ENCODE assay signal across 10 cellular contexts in genomic region chr7:99990417-99990816, GRCh38. TPM values are rescaled to one million over a fixed set of nuclear protein-coding genes. Genes with fewer than 3 reads are reported as not detected.
A peak's percentile ranks its signal among the peaks of the same experiment; 100 is the strongest.
DNase-seq lines count a peak whose midpoint lies in the region; ATAC-seq and TF ChIP-seq lines count a peak whose summit lies in the region.
"Had no signal": no experiment of that assay in that cellular context is flagged by ENCODE, and none has a peak within 500 bp of the region (broad histone marks: within the 10 kb centered on the region; RNA-seq: fewer than 3 reads in every experiment).

No MANE protein-coding gene starts in this region.

- no peak overlapping the region for H4K8ac ChIP-seq in IMR-90 (ENCODE audit: low read depth in 2 of 2, low read length in 2 of 2)

- peaks cover 0 to 5% (median 4%) of the 10 kb centered on the region in 5 donors for H3K27me3 Mint-ChIP-seq in naive thymus-derived CD8-positive, alpha-beta T cell

- no peak overlapping the region for H3K9ac ChIP-seq in IMR-90 (ENCODE audit: low read depth, low read length)

- WGBS in IMR-90 (ENCODE audit: extremely low coverage in 2 of 2, insufficient read length in 1 of 2), 2 experiments, result 45% methylated on average over 2 of the region's 13 CpGs; no CpG with 5 or more reads in 1 of the 2 experiments

- peaks cover 0 to 8% (median 3%) of the 10 kb centered on the region in 4 donors for H3K4me1 Mint-ChIP-seq in naive thymus-derived CD8-positive, alpha-beta T cell
- H3K4me1 Mint-ChIP-seq: activated CD4-positive, alpha-beta T cell treated with anti-CD3 and anti-CD28 coated beads for 36 hours had no signal

- peak; percentile 12 for ATAC-seq in IMR-90 (ENCODE audit: low read depth)
- peak; percentile 16 to 33 for ATAC-seq in naive thymus-derived CD8-positive, alpha-beta T cell
- no peak for ATAC-seq in HG02678 (IDR thresholded peaks at IDR 0.05; ENCODE audit: unreplicated experiment)
- no peak for ATAC-seq in HG02885 (IDR thresholded peaks at IDR 0.05; ENCODE audit: poor library complexity, unreplicated experiment)
- no peak for ATAC-seq in HG03460 (IDR thresholded peaks at IDR 0.05; ENCODE audit: unreplicated experiment)

- H3K79me1 ChIP-seq in IMR-90 (ENCODE audit: low read depth in 1 of 2, low read length in 2 of 2), result no peaks in the 10 kb centered on the region

- in situ Hi-C loops in IMR-90 (cut with MboI; ENCODE audit: low sequenced_read_pairs) (loop anchor here (5.0 to 25.0 kb wide), 3 partner anchors 62 to 1297 kb away; no protein-coding TSS in a partner anchor), GM13976 (cut with MboI; ENCODE audit: low sequenced_read_pairs, unreplicated experiment) (loop anchor here (10.0 kb wide), 1 partner anchor 84 kb away; no protein-coding TSS in a partner anchor)

- H2AK5ac ChIP-seq in IMR-90 (ENCODE audit: low read depth, low read length), result no peak overlapping the region

- no peak overlapping the region for H3K14ac ChIP-seq in IMR-90 (replicated peaks; ENCODE audit: low read depth, low read length)

- H4K91ac ChIP-seq in IMR-90 (ENCODE audit: insufficient read depth, low read depth, low read length), result no peak overlapping the region

- no peak for DNase-seq in A673 (ENCODE audit: low spot score)
- no peak for DNase-seq in IMR-90
- no peak for DNase-seq in choroid plexus epithelial cell (ENCODE audit: low read depth)
- no peak for DNase-seq in naive thymus-derived CD8-positive, alpha-beta T cell
- DNase-seq in GM13976 (ENCODE audit: low spot score), result no peak

- H3K9me1 ChIP-seq in IMR-90 (ENCODE audit: insufficient read depth, low read length), result no peaks in the 10 kb centered on the region

- no peak overlapping the region; the same call in 1 of the 2 replicates for H3K4me2 ChIP-seq in IMR-90 (ENCODE audit: low read depth, low read length)

- no peak overlapping the region for H2BK15ac ChIP-seq in IMR-90 (ENCODE audit: low read depth, low read length)

- H3K4ac ChIP-seq in IMR-90 (ENCODE audit: low read depth, low read length), result no peak overlapping the region

- no peaks in the 10 kb centered on the region for H3K27me3 ChIP-seq in A673 (replicated peaks; ENCODE audit: insufficient read depth, low read depth, low read length, poor library complexity)
- peaks cover 18% of the 10 kb centered on the region for H3K27me3 ChIP-seq in IMR-90 (ENCODE audit: control insufficient read depth, insufficient read depth, low read length)

- dilution Hi-C loops in IMR-90 (cut with HindIII; ENCODE audit: low sequenced_read_pairs, unreplicated experiment), result no loop called here

- peak overlapping the region; percentile 90 for H2AFZ ChIP-seq in IMR-90 (replicated peaks; ENCODE audit: low read length, poor library complexity)

- BruUV-seq in A673 (replicated peaks; lab: Mats Ljungman, UMichigan), result no TSS peak
- no TSS peak for BruUV-seq in IMR-90 (replicated peaks; lab: Mats Ljungman, UMichigan)

- no peak for TF ChIP-seq CTCF in A673 (conservative IDR thresholded peaks at IDR 0.05; ENCODE audit: low read depth, low read length)
- no peak for TF ChIP-seq CTCF in IMR-90 (conservative IDR thresholded peaks at IDR 0.05; ENCODE audit: low read depth, low read length)
- no peak for TF ChIP-seq CTCF in choroid plexus epithelial cell (conservative IDR thresholded peaks at IDR 0.05; ENCODE audit: low read depth, low read length)
- TF ChIP-seq CTCF in GM13976 (IDR thresholded peaks at IDR 0.05; ENCODE audit: borderline replicate concordance, control extremely low read depth, extremely low read depth, insufficient read depth, missing control alignments), result no peak

- peak overlapping the region; percentile 19 for H3K4me3 ChIP-seq in A673 (ENCODE audit: low read depth, low read length, poor library complexity, severe bottlenecking)
- no peak overlapping the region for H3K4me3 ChIP-seq in IMR-90 (ENCODE audit: insufficient read depth, low read depth, low read length)
- peak overlapping the region; percentile 46 for H3K4me3 ChIP-seq in choroid plexus epithelial cell (ENCODE audit: low read depth, low read length)

- POLR2A ChIA-PET in A673 (lab: Charles Lee; ENCODE audit: low non-redundant PET), result no interaction called here
- POLR2A ChIA-PET in IMR-90 (lab: Charles Lee; ENCODE audit: unreplicated experiment), result no interaction called here
- POLR2A ChIA-PET in naive thymus-derived CD8-positive, alpha-beta T cell (lab: Charles Lee), result interaction anchor here (0.6 to 3.0 kb wide), 4 partner anchors 61 to 1740 kb away, joined by 4 to 9 read pairs (median 7); partner anchors contain the start of genes GJC3 and TRIM4

- no peak overlapping the region for H2AK9ac ChIP-seq in IMR-90 (replicated peaks; ENCODE audit: low read depth, low read length, poor library complexity)

- no peak overlapping the region for H2BK20ac ChIP-seq in IMR-90 (ENCODE audit: low read depth, low read length)

- CTCF ChIA-PET in A673 (lab: Charles Lee) (interaction anchor here (0.5 to 2.1 kb wide), 6 partner anchors 9 to 77 kb away, joined by 3 to 9 read pairs (median 4); no protein-coding TSS in a partner anchor), IMR-90 (lab: Yijun Ruan, JAX) (interaction anchor here (0.8 to 1.3 kb wide), 3 partner anchors 10 to 79 kb away, joined by 3 read pairs; no protein-coding TSS in a partner anchor)

- H3K4me1 ChIP-seq in A673 (ENCODE audit: insufficient read depth, low read length, poor library complexity, severe bottlenecking) (no peaks in the 10 kb centered on the region), IMR-90 (ENCODE audit: control insufficient read depth, insufficient read depth, low read length) (no peaks in the 10 kb centered on the region)

- no peak for TF ChIP-seq RAD21 in IMR-90 (IDR thresholded peaks at IDR 0.05; ENCODE audit: low read length)

- no peaks in the 10 kb centered on the region for H3K36me3 Mint-ChIP-seq in naive thymus-derived CD8-positive, alpha-beta T cell
- H3K36me3 Mint-ChIP-seq: CD4-positive, CD25-positive, alpha-beta regulatory T cell had no signal

- intact Hi-C loops in A673 (cut with micrococcal nuclease; ENCODE audit: unreplicated experiment) (loop anchor here (5.0 kb wide), 3 partner anchors 62 to 227 kb away; partner anchors contain the start of gene PVRIG), IMR-90 (cut with micrococcal nuclease) (loop anchor here (5.0 kb wide), 1 partner anchor 373 kb away; the partner anchor contains the start of gene ZSCAN25)

- H3K9me3 ChIP-seq in A673 (ENCODE audit: low read depth, low read length, poor library complexity, severe bottlenecking), result no peaks in the 10 kb centered on the region
- no peaks in the 10 kb centered on the region for H3K9me3 ChIP-seq in IMR-90 (ENCODE audit: control insufficient read depth, insufficient read depth, low read length)

- H3K56ac ChIP-seq in IMR-90 (ENCODE audit: extremely low read depth, insufficient read depth, low read length), result no peak overlapping the region

- H3K27ac Mint-ChIP-seq in naive thymus-derived CD8-positive, alpha-beta T cell, result no peak overlapping the region
- H3K27ac Mint-ChIP-seq: activated CD4-positive, alpha-beta T cell treated with anti-CD3 and anti-CD28 coated beads for 36 hours had no signal

- H3K27ac ChIP-seq in A673 (ENCODE audit: low read depth, low read length, poor library complexity, severe bottlenecking) (no peak overlapping the region), IMR-90 (ENCODE audit: insufficient read depth, low read length) (no peak overlapping the region)

- no peak overlapping the region for H3K18ac ChIP-seq in IMR-90 (ENCODE audit: low read depth, low read length)

- H3K4me3 Mint-ChIP-seq in naive thymus-derived CD8-positive, alpha-beta T cell, result peak overlapping the region in 1 of 10 donors; percentile 27
- H3K4me3 Mint-ChIP-seq: activated CD4-positive, alpha-beta T cell treated with anti-CD3 and anti-CD28 coated beads for 36 hours had no signal

- H3K36me3 ChIP-seq in A673 (ENCODE audit: insufficient read depth, low read length, poor library complexity, severe bottlenecking) (no peaks in the 10 kb centered on the region), IMR-90 (ENCODE audit: control insufficient read depth, insufficient read depth, low read length) (no peaks in the 10 kb centered on the region)

- H4K20me1 ChIP-seq in IMR-90 (ENCODE audit: insufficient read depth, low read length), result no peaks in the 10 kb centered on the region

- no peak overlapping the region for H2BK5ac ChIP-seq in IMR-90 (ENCODE audit: low read depth, low read length, poor library complexity, severe bottlenecking)

- no peak overlapping the region for H4K5ac ChIP-seq in IMR-90 (ENCODE audit: low read depth, low read length)

- H3K23ac ChIP-seq in IMR-90 (ENCODE audit: low read depth, low read length), result no peak overlapping the region

- no peaks in the 10 kb centered on the region for H3K9me3 Mint-ChIP-seq in naive thymus-derived CD8-positive, alpha-beta T cell
- H3K9me3 Mint-ChIP-seq: CD4-positive, CD25-positive, alpha-beta regulatory T cell had no signal

- no peak for TF ChIP-seq POLR2A in IMR-90 (IDR thresholded peaks at IDR 0.05; ENCODE audit: low read depth, low read length)

- no peak overlapping the region for H2BK120ac ChIP-seq in IMR-90 (ENCODE audit: low read depth, low read length)

RNA-seq across cellular contexts. Expression of gene AZGP1, which starts 14.6 kb away (rescaled TPM):
- total RNA-seq in A673 (2021) (not detected in 2 replicates), IMR-90 (2012; rRNA removed) (not detected in 2 replicates)
- not detected in 2 replicates for polyA plus RNA-seq in IMR-90 (2012; rRNA removed)
- polyA plus RNA-seq in IMR-90 (2012; cell fraction: cytosol; rRNA removed), result 0.03 TPM in 1 of 2 replicates, not detected in the other
- not detected in 2 replicates for polyA plus RNA-seq in IMR-90 (2012; cell fraction: nucleus; rRNA removed; ENCODE audit: low replicate concordance)
- not detected for total RNA-seq in naive thymus-derived CD8-positive, alpha-beta T cell
- not detected for polyA plus RNA-seq in naive thymus-derived CD8-positive, alpha-beta T cell
- total RNA-seq: activated CD4-positive, alpha-beta T cell treated with anti-CD3 and anti-CD28 coated beads for 36 hours; CD4-positive, CD25-positive, alpha-beta regulatory T cell had no signal
- polyA plus RNA-seq: CD4-positive, CD25-positive, alpha-beta regulatory T cell had no signal

RNA-seq across cellular contexts. Expression of gene ZKSCAN1, which starts 25.0 kb away (rescaled TPM):
- total RNA-seq in A673 (2021) (66.5 and 69.5 TPM in 2 replicates), IMR-90 (2012; rRNA removed) (30.3 and 40.7 TPM in 2 replicates)
- 10.8 and 13.7 TPM in 2 replicates for polyA plus RNA-seq in IMR-90 (2012; rRNA removed)
- 5.6 and 5.9 TPM in 2 replicates for polyA plus RNA-seq in IMR-90 (2012; cell fraction: cytosol; rRNA removed)
- 8.8 and 23.6 TPM in 2 replicates for polyA plus RNA-seq in IMR-90 (2012; cell fraction: nucleus; rRNA removed; ENCODE audit: low replicate concordance)
- 100 to 1,000 TPM; 104 to 108 TPM for total RNA-seq in naive thymus-derived CD8-positive, alpha-beta T cell
- 10 to 100 TPM; 39.1 to 63.6 (median 47.1) TPM for polyA plus RNA-seq in naive thymus-derived CD8-positive, alpha-beta T cell

RNA-seq across cellular contexts. Expression of gene ZSCAN21, which starts 59.2 kb away (rescaled TPM):
- total RNA-seq in A673 (2021) (17.2 and 21.7 TPM in 2 replicates), IMR-90 (2012; rRNA removed) (13.1 and 13.3 TPM in 2 replicates)
- 10.8 and 11.5 TPM in 2 replicates for polyA plus RNA-seq in IMR-90 (2012; rRNA removed)
- 4.9 and 6.1 TPM in 2 replicates for polyA plus RNA-seq in IMR-90 (2012; cell fraction: cytosol; rRNA removed)
- polyA plus RNA-seq in IMR-90 (2012; cell fraction: nucleus; rRNA removed; ENCODE audit: low replicate concordance), result 5.6 and 14.0 TPM in 2 replicates
- total RNA-seq in naive thymus-derived CD8-positive, alpha-beta T cell, result 10 to 100 TPM in 1 of 2 experiments, 1 to 10 TPM in 1; 8.3 to 10.5 TPM
- 10 to 100 TPM in 1 of 3 donors, 1 to 10 TPM in 2; 5.2 to 11.2 (median 8.2) TPM for polyA plus RNA-seq in naive thymus-derived CD8-positive, alpha-beta T cell

Comparison
In these comparisons a context has a peak if more than half of its experiments do, and no peak if none do; other contexts are left out.
1. ATAC-seq: peak in IMR-90 (single experiment) and naive thymus-derived CD8-positive, alpha-beta T cell (2 of 2); none in HG02678 (single experiment), HG02885 (single experiment) and HG03460 (single experiment).